In the genomic region with DNA sequence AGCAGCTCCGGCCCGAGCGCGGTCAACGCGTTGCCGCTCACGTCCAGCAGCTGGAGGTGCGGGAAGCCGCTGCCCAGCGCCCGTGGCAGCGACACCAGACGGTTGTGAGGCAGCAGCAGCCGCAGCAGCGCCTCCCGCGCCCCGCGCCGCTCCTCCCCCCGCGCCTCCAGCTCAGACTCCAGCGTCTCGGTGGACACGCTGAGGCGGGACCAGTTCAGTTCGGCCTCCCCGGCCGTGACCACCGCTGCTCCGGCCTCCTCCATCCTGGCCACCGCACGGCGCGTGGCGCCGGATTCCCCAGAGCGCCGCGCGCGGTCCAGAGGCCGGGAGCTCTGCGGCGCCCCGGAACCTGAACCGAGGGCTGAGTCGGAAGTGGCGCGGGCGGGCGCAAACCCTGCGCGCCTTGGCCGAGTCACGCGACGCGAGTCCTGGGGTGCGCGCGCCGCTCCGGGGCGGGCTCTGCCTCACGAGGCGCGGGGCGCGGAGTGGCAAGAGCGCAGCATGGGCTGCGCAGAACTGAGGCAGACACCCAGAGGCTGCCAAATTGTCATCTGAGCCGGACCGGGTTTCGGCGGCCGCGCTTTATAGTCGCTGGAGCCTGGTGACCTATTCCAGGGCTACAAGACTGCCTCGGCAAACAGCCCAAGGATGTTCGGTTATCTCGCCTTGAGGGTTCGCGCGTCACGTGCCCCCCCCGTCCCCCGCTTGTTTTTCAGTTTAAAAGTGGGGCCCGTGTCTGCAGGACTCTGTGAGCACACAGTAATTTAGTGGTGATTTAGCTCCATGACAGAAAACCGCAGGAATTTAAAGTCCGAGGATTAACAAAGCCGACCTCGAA, we compare ENCODE assay signal across 1 cellular context.
TF ChIP-seq lines count a peak whose summit lies in the region.

A gene (minus strand): TSS at position 374 of the 838 bp plus-strand sequence. CDS start 111 bp downstream, at position 263.

TF ChIP-seq in HepG2, 621 proteins besides CTCF, POLR2A, EP300 and RAD21 (continued from another document and continues in another):
- TF ChIP-seq ZNF7 (CRISPR knock-in tag; IDR thresholded peaks at IDR 0.05), result no peak
- TF ChIP-seq CC2D1A (CRISPR knock-in tag; IDR thresholded peaks at IDR 0.05), result no peak
- peak; percentile 86; the same call in 1 of the 2 replicates for TF ChIP-seq ZNF672 (CRISPR knock-in tag; IDR thresholded peaks at IDR 0.05)
- TF ChIP-seq ZNF776 (CRISPR knock-in tag; IDR thresholded peaks at IDR 0.05), result peak; percentile 64; the same call in 1 of the 2 replicates
- TF ChIP-seq KLF13 (CRISPR knock-in tag; IDR thresholded peaks at IDR 0.05), result 0 out of 2 replicates have a peak, but pooled peaks have one; percentile 24
- TF ChIP-seq ZNF75D (CRISPR knock-in tag; IDR thresholded peaks at IDR 0.05; ENCODE audit: borderline replicate concordance), result no peak
- TF ChIP-seq JUNB (CRISPR knock-in tag; IDR thresholded peaks at IDR 0.05; ENCODE audit: borderline replicate concordance), result peak; percentile 7; the same call in 1 of the 2 replicates
- TF ChIP-seq SAFB2 (CRISPR knock-in tag; IDR thresholded peaks at IDR 0.05; ENCODE audit: borderline replicate concordance, low read depth), result peak; percentile 64; the same call in 1 of the 2 replicates
- TF ChIP-seq ZNF530 (CRISPR knock-in tag; IDR thresholded peaks at IDR 0.05; ENCODE audit: low read depth), result no peak; the same call in 1 of the 2 replicates
- TF ChIP-seq ZNF282 (IDR thresholded peaks at IDR 0.05; ENCODE audit: partially characterized antibody), result no peak
- TF ChIP-seq TAF1 (CRISPR knock-in tag; IDR thresholded peaks at IDR 0.05), result peak; percentile 89
- TF ChIP-seq ZNF3 (CRISPR knock-in tag; IDR thresholded peaks at IDR 0.05), result no peak
- TF ChIP-seq CBX2 (IDR thresholded peaks at IDR 0.05; ENCODE audit: low read depth, low read length), result no peak
- no peak for TF ChIP-seq CBX2 (CRISPR knock-in tag; IDR thresholded peaks at IDR 0.05; ENCODE audit: low read depth)
- TF ChIP-seq ZFP1 (CRISPR knock-in tag; IDR thresholded peaks at IDR 0.05), result no peak; the same call in 1 of the 2 replicates
- TF ChIP-seq, protein P1, sequence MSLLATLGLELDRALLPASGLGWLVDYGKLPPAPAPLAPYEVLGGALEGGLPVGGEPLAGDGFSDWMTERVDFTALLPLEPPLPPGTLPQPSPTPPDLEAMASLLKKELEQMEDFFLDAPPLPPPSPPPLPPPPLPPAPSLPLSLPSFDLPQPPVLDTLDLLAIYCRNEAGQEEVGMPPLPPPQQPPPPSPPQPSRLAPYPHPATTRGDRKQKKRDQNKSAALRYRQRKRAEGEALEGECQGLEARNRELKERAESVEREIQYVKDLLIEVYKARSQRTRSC (CRISPR knock-in tag; IDR thresholded peaks at IDR 0.05; ENCODE audit: low read depth), result no peak
- no peak for TF ChIP-seq MLLT10 (CRISPR knock-in tag; IDR thresholded peaks at IDR 0.05)
- TF ChIP-seq TCF12 (IDR thresholded peaks at IDR 0.05), result no peak
- no peak; the same call in 1 of the 2 replicates for TF ChIP-seq TCF12 (CRISPR knock-in tag; IDR thresholded peaks at IDR 0.05)
- TF ChIP-seq, protein P2, sequence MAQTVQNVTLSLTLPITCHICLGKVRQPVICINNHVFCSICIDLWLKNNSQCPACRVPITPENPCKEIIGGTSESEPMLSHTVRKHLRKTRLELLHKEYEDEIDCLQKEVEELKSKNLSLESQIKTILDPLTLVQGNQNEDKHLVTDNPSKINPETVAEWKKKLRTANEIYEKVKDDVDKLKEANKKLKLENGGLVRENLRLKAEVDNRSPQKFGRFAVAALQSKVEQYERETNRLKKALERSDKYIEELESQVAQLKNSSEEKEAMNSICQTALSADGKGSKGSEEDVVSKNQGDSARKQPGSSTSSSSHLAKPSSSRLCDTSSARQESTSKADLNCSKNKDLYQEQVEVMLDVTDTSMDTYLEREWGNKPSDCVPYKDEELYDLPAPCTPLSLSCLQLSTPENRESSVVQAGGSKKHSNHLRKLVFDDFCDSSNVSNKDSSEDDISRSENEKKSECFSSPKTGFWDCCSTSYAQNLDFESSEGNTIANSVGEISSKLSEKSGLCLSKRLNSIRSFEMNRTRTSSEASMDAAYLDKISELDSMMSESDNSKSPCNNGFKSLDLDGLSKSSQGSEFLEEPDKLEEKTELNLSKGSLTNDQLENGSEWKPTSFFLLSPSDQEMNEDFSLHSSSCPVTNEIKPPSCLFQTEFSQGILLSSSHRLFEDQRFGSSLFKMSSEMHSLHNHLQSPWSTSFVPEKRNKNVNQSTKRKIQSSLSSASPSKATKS (CRISPR knock-in tag; IDR thresholded peaks at IDR 0.05), result 0 out of 2 replicates have a peak, but pooled peaks have one; percentile 10
- TF ChIP-seq ZNF788 (CRISPR knock-in tag; IDR thresholded peaks at IDR 0.05; ENCODE audit: borderline replicate concordance), result peak; percentile 91
- peak; percentile 17 for TF ChIP-seq STAG1 (CRISPR knock-in tag; IDR thresholded peaks at IDR 0.05)
- TF ChIP-seq, protein P3, sequence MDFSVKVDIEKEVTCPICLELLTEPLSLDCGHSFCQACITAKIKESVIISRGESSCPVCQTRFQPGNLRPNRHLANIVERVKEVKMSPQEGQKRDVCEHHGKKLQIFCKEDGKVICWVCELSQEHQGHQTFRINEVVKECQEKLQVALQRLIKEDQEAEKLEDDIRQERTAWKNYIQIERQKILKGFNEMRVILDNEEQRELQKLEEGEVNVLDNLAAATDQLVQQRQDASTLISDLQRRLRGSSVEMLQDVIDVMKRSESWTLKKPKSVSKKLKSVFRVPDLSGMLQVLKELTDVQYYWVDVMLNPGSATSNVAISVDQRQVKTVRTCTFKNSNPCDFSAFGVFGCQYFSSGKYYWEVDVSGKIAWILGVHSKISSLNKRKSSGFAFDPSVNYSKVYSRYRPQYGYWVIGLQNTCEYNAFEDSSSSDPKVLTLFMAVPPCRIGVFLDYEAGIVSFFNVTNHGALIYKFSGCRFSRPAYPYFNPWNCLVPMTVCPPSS (IDR thresholded peaks at IDR 0.05), result no peak
- TF ChIP-seq ZNF496 (CRISPR knock-in tag; IDR thresholded peaks at IDR 0.05; ENCODE audit: insufficient replicate concordance), result no peak
- peak; percentile 85 for TF ChIP-seq THAP11 (CRISPR knock-in tag; IDR thresholded peaks at IDR 0.05)
- TF ChIP-seq, protein P4, sequence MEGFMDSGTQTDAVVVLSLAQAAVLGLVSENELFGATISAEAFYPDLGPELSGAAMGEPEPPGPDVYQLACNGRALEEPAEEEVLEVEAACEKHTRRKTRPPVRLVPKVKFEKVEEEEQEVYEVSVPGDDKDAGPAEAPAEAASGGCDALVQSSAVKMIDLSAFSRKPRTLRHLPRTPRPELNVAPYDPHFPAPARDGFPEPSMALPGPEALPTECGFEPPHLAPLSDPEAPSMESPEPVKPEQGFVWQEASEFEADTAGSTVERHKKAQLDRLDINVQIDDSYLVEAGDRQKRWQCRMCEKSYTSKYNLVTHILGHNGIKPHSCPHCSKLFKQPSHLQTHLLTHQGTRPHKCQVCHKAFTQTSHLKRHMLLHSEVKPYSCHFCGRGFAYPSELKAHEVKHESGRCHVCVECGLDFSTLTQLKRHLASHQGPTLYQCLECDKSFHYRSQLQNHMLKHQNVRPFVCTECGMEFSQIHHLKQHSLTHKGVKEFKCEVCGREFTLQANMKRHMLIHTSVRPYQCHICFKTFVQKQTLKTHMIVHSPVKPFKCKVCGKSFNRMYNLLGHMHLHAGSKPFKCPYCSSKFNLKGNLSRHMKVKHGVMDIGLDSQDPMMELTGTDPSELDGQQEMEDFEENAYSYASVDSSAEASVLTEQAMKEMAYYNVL (CRISPR knock-in tag; IDR thresholded peaks at IDR 0.05; ENCODE audit: borderline replicate concordance), result no peak; the same call in 1 of the 2 replicates
- TF ChIP-seq ONECUT2 (CRISPR knock-in tag; IDR thresholded peaks at IDR 0.05), result no peak
- TF ChIP-seq GZF1 (CRISPR knock-in tag; IDR thresholded peaks at IDR 0.05), result no peak
- TF ChIP-seq NKX3-1 (CRISPR knock-in tag; IDR thresholded peaks at IDR 0.05), result peak; percentile 89; the same call in 1 of the 2 replicates
- TF ChIP-seq GATAD2A (CRISPR knock-in tag; IDR thresholded peaks at IDR 0.05), result no peak; the same call in 1 of the 2 replicates
- TF ChIP-seq, protein P5, sequence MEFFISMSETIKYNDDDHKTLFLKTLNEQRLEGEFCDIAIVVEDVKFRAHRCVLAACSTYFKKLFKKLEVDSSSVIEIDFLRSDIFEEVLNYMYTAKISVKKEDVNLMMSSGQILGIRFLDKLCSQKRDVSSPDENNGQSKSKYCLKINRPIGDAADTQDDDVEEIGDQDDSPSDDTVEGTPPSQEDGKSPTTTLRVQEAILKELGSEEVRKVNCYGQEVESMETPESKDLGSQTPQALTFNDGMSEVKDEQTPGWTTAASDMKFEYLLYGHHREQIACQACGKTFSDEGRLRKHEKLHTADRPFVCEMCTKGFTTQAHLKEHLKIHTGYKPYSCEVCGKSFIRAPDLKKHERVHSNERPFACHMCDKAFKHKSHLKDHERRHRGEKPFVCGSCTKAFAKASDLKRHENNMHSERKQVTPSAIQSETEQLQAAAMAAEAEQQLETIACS (CRISPR knock-in tag; IDR thresholded peaks at IDR 0.05), result peak; percentile 89
- peak; percentile 56; the same call in 1 of the 2 replicates for TF ChIP-seq HNRNPUL1 (IDR thresholded peaks at IDR 0.05; ENCODE audit: low read depth, low read length)
- TF ChIP-seq, protein P6, sequence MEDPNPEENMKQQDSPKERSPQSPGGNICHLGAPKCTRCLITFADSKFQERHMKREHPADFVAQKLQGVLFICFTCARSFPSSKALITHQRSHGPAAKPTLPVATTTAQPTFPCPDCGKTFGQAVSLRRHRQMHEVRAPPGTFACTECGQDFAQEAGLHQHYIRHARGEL (CRISPR knock-in tag; IDR thresholded peaks at IDR 0.05), result no peak
- TF ChIP-seq HHEX (CRISPR knock-in tag; IDR thresholded peaks at IDR 0.05), result no peak
- peak; percentile 62; the same call in 1 of the 2 replicates for TF ChIP-seq MAF1 (CRISPR knock-in tag; IDR thresholded peaks at IDR 0.05; ENCODE audit: borderline replicate concordance)
- TF ChIP-seq, protein P7, sequence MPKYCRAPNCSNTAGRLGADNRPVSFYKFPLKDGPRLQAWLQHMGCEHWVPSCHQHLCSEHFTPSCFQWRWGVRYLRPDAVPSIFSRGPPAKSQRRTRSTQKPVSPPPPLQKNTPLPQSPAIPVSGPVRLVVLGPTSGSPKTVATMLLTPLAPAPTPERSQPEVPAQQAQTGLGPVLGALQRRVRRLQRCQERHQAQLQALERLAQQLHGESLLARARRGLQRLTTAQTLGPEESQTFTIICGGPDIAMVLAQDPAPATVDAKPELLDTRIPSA (CRISPR knock-in tag; IDR thresholded peaks at IDR 0.05; ENCODE audit: borderline replicate concordance), result 0 out of 2 replicates have a peak, but pooled peaks have one; percentile 32
- TF ChIP-seq ZNF510 (CRISPR knock-in tag; IDR thresholded peaks at IDR 0.05; ENCODE audit: low read depth), result peak; percentile 82
- TF ChIP-seq, protein P8, sequence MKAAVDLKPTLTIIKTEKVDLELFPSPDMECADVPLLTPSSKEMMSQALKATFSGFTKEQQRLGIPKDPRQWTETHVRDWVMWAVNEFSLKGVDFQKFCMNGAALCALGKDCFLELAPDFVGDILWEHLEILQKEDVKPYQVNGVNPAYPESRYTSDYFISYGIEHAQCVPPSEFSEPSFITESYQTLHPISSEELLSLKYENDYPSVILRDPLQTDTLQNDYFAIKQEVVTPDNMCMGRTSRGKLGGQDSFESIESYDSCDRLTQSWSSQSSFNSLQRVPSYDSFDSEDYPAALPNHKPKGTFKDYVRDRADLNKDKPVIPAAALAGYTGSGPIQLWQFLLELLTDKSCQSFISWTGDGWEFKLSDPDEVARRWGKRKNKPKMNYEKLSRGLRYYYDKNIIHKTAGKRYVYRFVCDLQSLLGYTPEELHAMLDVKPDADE (CRISPR knock-in tag; IDR thresholded peaks at IDR 0.05), result no peak
- no peak for TF ChIP-seq RFX1 (IDR thresholded peaks at IDR 0.05)
- TF ChIP-seq, protein P9, sequence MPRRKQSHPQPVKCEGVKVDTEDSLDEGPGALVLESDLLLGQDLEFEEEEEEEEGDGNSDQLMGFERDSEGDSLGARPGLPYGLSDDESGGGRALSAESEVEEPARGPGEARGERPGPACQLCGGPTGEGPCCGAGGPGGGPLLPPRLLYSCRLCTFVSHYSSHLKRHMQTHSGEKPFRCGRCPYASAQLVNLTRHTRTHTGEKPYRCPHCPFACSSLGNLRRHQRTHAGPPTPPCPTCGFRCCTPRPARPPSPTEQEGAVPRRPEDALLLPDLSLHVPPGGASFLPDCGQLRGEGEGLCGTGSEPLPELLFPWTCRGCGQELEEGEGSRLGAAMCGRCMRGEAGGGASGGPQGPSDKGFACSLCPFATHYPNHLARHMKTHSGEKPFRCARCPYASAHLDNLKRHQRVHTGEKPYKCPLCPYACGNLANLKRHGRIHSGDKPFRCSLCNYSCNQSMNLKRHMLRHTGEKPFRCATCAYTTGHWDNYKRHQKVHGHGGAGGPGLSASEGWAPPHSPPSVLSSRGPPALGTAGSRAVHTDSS (CRISPR knock-in tag; conservative IDR thresholded peaks at IDR 0.05), result 0 out of 2 replicates have a peak, but pooled peaks have one; percentile 18
- TF ChIP-seq ZNF589 (CRISPR knock-in tag; conservative IDR thresholded peaks at IDR 0.05), result peak; percentile 78
- TF ChIP-seq, protein P10, sequence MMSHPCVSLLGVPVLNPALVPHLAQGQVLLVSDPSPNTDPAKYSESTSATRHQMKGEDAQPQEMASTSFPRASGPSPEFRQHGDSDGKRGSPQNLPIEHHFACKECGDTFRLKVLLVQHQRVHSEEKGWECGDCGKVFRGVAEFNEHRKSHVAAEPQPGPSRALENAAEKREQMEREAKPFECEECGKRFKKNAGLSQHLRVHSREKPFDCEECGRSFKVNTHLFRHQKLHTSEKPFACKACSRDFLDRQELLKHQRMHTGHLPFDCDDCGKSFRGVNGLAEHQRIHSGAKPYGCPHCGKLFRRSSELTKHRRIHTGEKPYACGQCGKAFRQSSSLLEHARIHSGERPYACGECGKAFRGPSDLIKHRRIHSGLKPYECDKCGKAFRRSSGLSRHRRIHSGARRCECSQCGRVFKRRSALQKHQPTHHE (CRISPR knock-in tag; IDR thresholded peaks at IDR 0.05; ENCODE audit: borderline replicate concordance), result peak; percentile 64
- TF ChIP-seq ZNF567 (CRISPR knock-in tag; IDR thresholded peaks at IDR 0.05; ENCODE audit: borderline replicate concordance), result 0 out of 2 replicates have a peak, but pooled peaks have one; percentile 85
- no peak for TF ChIP-seq JUN (CRISPR knock-in tag; IDR thresholded peaks at IDR 0.05)
- peak; percentile 78; the same call in 1 of the 2 replicates for TF ChIP-seq ZNF549 (CRISPR knock-in tag; IDR thresholded peaks at IDR 0.05)
- 0 out of 2 replicates have a peak, but pooled peaks have one; percentile 60 for TF ChIP-seq FLYWCH1 (CRISPR knock-in tag; IDR thresholded peaks at IDR 0.05)
- no peak; the same call in 1 of the 2 replicates for TF ChIP-seq ZNF274 (CRISPR knock-in tag; IDR thresholded peaks at IDR 0.05)
- TF ChIP-seq MBNL3 (CRISPR knock-in tag; conservative IDR thresholded peaks at IDR 0.05), result no peak
- TF ChIP-seq, protein P11, sequence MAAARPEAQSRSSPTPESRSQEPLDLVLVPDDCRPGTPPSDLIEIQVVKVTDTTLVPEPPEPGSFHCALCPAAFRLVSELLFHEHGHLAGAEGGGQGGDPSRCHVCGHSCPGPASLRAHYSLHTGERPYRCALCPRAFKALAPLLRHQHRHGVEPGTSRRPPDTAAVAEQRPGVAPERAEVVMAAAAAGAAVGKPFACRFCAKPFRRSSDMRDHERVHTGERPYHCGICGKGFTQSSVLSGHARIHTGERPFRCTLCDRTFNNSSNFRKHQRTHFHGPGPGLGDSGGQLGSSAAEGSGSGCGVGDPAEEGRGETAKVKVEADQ (CRISPR knock-in tag; IDR thresholded peaks at IDR 0.05; ENCODE audit: borderline replicate concordance), result peak; percentile 73; the same call in 1 of the 2 replicates
- TF ChIP-seq ZNF33A (CRISPR knock-in tag; IDR thresholded peaks at IDR 0.05; ENCODE audit: borderline replicate concordance), result 0 out of 2 replicates have a peak, but pooled peaks have one; percentile 72
- TF ChIP-seq ZNF562 (CRISPR knock-in tag; IDR thresholded peaks at IDR 0.05; ENCODE audit: borderline replicate concordance), result peak; percentile 77; the same call in 1 of the 2 replicates
